ENCODE assay signal across 1 cellular context in genomic region chr18:48982269-48982668, GRCh38.
TF ChIP-seq lines count a peak whose summit lies in the region.

No MANE protein-coding gene starts in this region.

TF ChIP-seq in GM23338, 12 proteins besides CTCF, POLR2A, EP300 and RAD21 (continued from another document):
- no peak for TF ChIP-seq ZNF462 (CRISPR knock-in tag; IDR thresholded peaks at IDR 0.05)
TF ChIP-seq in GM23338: peak in this region for 0.
